Comparison of ENCODE assay signal across 20 cellular contexts in the genomic region with DNA sequence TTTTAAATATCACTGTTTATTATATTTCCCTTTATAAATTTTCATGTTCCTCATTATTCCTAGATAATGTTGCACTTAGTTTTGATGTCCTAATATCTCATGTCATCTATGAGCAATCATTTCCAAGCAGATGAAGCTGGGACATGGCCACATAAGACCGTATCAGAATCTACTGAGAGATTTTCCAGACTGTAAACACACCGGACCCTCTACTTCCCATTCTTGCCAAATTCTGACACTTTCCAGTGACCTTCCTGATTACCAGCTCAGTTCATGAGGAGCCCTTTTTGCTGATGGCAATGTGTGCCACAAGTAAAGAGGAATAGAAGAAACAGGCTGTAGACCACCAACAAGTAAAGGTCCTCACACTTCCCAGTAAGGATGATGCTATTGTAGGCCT. TPM values are rescaled to one million over a fixed set of nuclear protein-coding genes. Genes with fewer than 3 reads are reported as not detected.
A peak's percentile ranks its signal among the peaks of the same experiment; 100 is the strongest.
DNase-seq lines count a peak whose midpoint lies in the region; ATAC-seq and TF ChIP-seq lines count a peak whose summit lies in the region.
"Had no signal": no experiment of that assay in that cellular context is flagged by ENCODE, and none has a peak within 500 bp of the region (broad histone marks: within the 10 kb centered on the region; RNA-seq: fewer than 3 reads in every experiment).

No MANE protein-coding gene starts in this region.

- H3K36me3 Mint-ChIP-seq in GM23338 (ENCODE audit: low read depth): no peaks in the 10 kb centered on the region

- H3K27me3 ChIP-seq in GM23338 (ENCODE audit: insufficient read depth): no peaks in the 10 kb centered on the region
- no peaks in the 10 kb centered on the region for H3K27me3 ChIP-seq in fibroblast of lung (ENCODE audit: control insufficient read depth, insufficient read depth, low read length)
- no peaks in the 10 kb centered on the region for H3K27me3 ChIP-seq in osteoblast (ENCODE audit: insufficient read depth, low read length)
- H3K27me3 ChIP-seq: SJSA1 had no signal

- ATAC-seq in GM23338 (no peak), GM18498 (IDR thresholded peaks at IDR 0.05; ENCODE audit: unreplicated experiment) (no peak), HG02610 (IDR thresholded peaks at IDR 0.05; ENCODE audit: unreplicated experiment) (no peak), GM19397 (IDR thresholded peaks at IDR 0.05; ENCODE audit: unreplicated experiment) (no peak)

- H2AFZ ChIP-seq in GM23338: no peak overlapping the region
- no peak overlapping the region for H2AFZ ChIP-seq in fibroblast of lung (ENCODE audit: low read length)
- peak overlapping the region; percentile 0 for H2AFZ ChIP-seq in osteoblast (ENCODE audit: low read length)
- H2AFZ ChIP-seq: PC-9 had no signal

- H3K36me3 ChIP-seq in GM23338 (ENCODE audit: insufficient read depth): no peaks in the 10 kb centered on the region
- no peaks in the 10 kb centered on the region for H3K36me3 ChIP-seq in fibroblast of lung (ENCODE audit: control insufficient read depth, insufficient read depth, low read length)
- H3K36me3 ChIP-seq in osteoblast (ENCODE audit: insufficient read depth, low read length): no peaks in the 10 kb centered on the region
- H3K36me3 ChIP-seq: SJSA1 had no signal

- peak overlapping the region; percentile 14; the same call in 1 of the 2 replicates for H3K27ac Mint-ChIP-seq in GM23338

- H3K4me3 ChIP-seq in GM23338 (no peak overlapping the region), cardiac fibroblast (replicated peaks in 1 of 2; ENCODE audit: low read depth in 2 of 2, low read length in 2 of 2) (no peak overlapping the region), fibroblast of lung (replicated peaks in 1 of 4; ENCODE audit: control extremely low read depth in 1 of 4, insufficient read depth in 1 of 4, low read depth in 3 of 4, low read length in 4 of 4) (no peak overlapping the region), osteoblast (ENCODE audit: insufficient read depth, low read length) (no peak overlapping the region)
- H3K4me3 ChIP-seq: PC-9, SJSA1 had no signal

- no peak overlapping the region for H3K27ac ChIP-seq in GM23338 (ENCODE audit: low read depth)
- H3K27ac ChIP-seq in fibroblast of lung (ENCODE audit: insufficient read depth, low read length): no peak overlapping the region
- peak overlapping the region; percentile 51 for H3K27ac ChIP-seq in osteoblast (ENCODE audit: low read depth, low read length)
- H3K27ac ChIP-seq: PC-9, SJSA1 had no signal

- H3K27me3 Mint-ChIP-seq in GM23338 (ENCODE audit: insufficient read depth, low read depth, poor library complexity): no peaks in the 10 kb centered on the region

- no peaks in the 10 kb centered on the region for H3K9me3 Mint-ChIP-seq in GM23338

- H3K4me1 ChIP-seq in GM23338 (ENCODE audit: insufficient read depth): no peaks in the 10 kb centered on the region
- H3K4me1 ChIP-seq in fibroblast of lung (ENCODE audit: control insufficient read depth, extremely low read depth, insufficient read depth, low read length): peaks cover 3% of the 10 kb centered on the region
- H3K4me1 ChIP-seq in osteoblast (ENCODE audit: insufficient read depth, low read length): peaks cover 35% of the 10 kb centered on the region
- H3K4me1 ChIP-seq: SJSA1 had no signal

- no peak overlapping the region for H3K4me3 Mint-ChIP-seq in GM23338

- peaks cover 13% of the 10 kb centered on the region for H3K4me1 Mint-ChIP-seq in GM23338

- H3K4me2 ChIP-seq in GM23338 (no peak overlapping the region), fibroblast of lung (ENCODE audit: extremely low read depth, insufficient read depth, low read length) (no peak overlapping the region), osteoblast (ENCODE audit: insufficient read depth, low read length) (no peak overlapping the region)
- H3K4me2 ChIP-seq: PC-9 had no signal

- H3F3A ChIP-seq in GM23338 (replicated peaks; ENCODE audit: low read depth): no peaks in the 10 kb centered on the region

- H3K9me2 ChIP-seq in GM23338 (ENCODE audit: insufficient read depth): no peaks in the 10 kb centered on the region

- H4K20me1 ChIP-seq in GM23338 (replicated peaks; ENCODE audit: insufficient read depth) (no peaks in the 10 kb centered on the region), fibroblast of lung (ENCODE audit: control insufficient read depth, extremely low read depth, insufficient read depth, low read length) (no peaks in the 10 kb centered on the region), osteoblast (ENCODE audit: insufficient read depth, low read length) (no peaks in the 10 kb centered on the region)

- no peaks in the 10 kb centered on the region for H3K79me2 ChIP-seq in GM23338 (replicated peaks; ENCODE audit: insufficient read depth)
- H3K79me2 ChIP-seq in fibroblast of lung (ENCODE audit: control insufficient read depth, insufficient read depth, low read length): no peaks in the 10 kb centered on the region
- H3K79me2 ChIP-seq in osteoblast (ENCODE audit: insufficient read depth, low read length): no peaks in the 10 kb centered on the region

- H3K9ac ChIP-seq in fibroblast of lung (ENCODE audit: insufficient read depth, low read length): peak overlapping the region; percentile 1

- DNase-seq in GM23338 (ENCODE audit: low spot score) (no peak), cardiac fibroblast (ENCODE audit: low read depth in 2 of 2) (peak; percentile 20 to 33), fibroblast of lung (ENCODE audit: low read depth in 2 of 2) (no peak), osteoblast (ENCODE audit: insufficient read length, low spot score, missing footprints) (no peak)
- DNase-seq in activated CD4-positive, alpha-beta T cell treated with anti-CD3 and anti-CD28 coated beads, Interleukin-2, amount 50 U/mL, for 1 hour: no peak
- DNase-seq: 8988T, ACHN, DMS53, KG1, MM.1S, NCI-H1694, NCI-H2029 treated with DMSO at 0.1 percent for 48 hours, NCI-H446 treated with DMSO at 0.1 percent for 48 hours, NCI-H526 treated with DMSO at 0.1 percent for 48 hours, PC-9 had no signal

- H3K9me3 ChIP-seq in fibroblast of lung (ENCODE audit: control insufficient read depth, insufficient read depth, low read depth, low read length) (no peaks in the 10 kb centered on the region), osteoblast (ENCODE audit: low read depth, low read length) (no peaks in the 10 kb centered on the region)
- H3K9me3 ChIP-seq: SJSA1 had no signal

- TF ChIP-seq CTCF in GM23338 (conservative IDR thresholded peaks at IDR 0.05; ENCODE audit: low read depth in 2 of 2) (no peak), cardiac fibroblast (IDR thresholded peaks at IDR 0.05; ENCODE audit: low read depth, low read length) (no peak), fibroblast of lung (conservative IDR thresholded peaks at IDR 0.05 in 1 of 2, IDR thresholded peaks at IDR 0.05 in 1 of 2; ENCODE audit: low read depth in 1 of 2, low read length in 2 of 2) (no peak), osteoblast (IDR thresholded peaks at IDR 0.05; ENCODE audit: extremely low read depth, low read depth, low read length) (no peak)

TF ChIP-seq in GM23338, 12 proteins besides CTCF, POLR2A, EP300 and RAD21 (continues in another document):
- TF ChIP-seq EZH2 (IDR thresholded peaks at IDR 0.05; ENCODE audit: low read depth, unreplicated experiment): no peak

RNA-seq across cellular contexts. Expression of gene PDE1A, which starts 20.3 kb away (rescaled TPM):
- 0.28 and 0.47 TPM in 2 replicates for total RNA-seq in GM23338 (2014; rRNA removed; shearing (Covaris generic))
- polyA plus RNA-seq in GM23338 (2016; fragmentation: Nextera tagmentation; extraction: Ambion mirVana) (0.05 and 0.31 TPM in 2 replicates), fibroblast of lung (4.0 and 5.4 TPM in 2 replicates)
- total RNA-seq in fibroblast of lung (6.7 and 7.1 TPM in 2 replicates), osteoblast (42.0 and 69.2 TPM in 2 replicates)
- 2.1 and 3.3 TPM in 2 replicates for polyA plus RNA-seq in fibroblast of lung (2012)
- polyA minus RNA-seq in fibroblast of lung (ENCODE audit: low replicate concordance): 0.16 and 1.7 TPM in 2 replicates
- total RNA-seq: Daoy, SJSA1 had no signal

Comparison
In these comparisons a context has a peak if more than half of its experiments do, and no peak if none do; other contexts are left out.
1. DNase-seq: peak in cardiac fibroblast (2 of 2); none in GM23338 (single experiment), fibroblast of lung (0 of 2), osteoblast (single experiment) and activated CD4-positive, alpha-beta T cell treated with anti-CD3 and anti-CD28 coated beads, Interleukin-2, amount 50 U/mL, for 1 hour (single experiment).